In the genomic region with DNA sequence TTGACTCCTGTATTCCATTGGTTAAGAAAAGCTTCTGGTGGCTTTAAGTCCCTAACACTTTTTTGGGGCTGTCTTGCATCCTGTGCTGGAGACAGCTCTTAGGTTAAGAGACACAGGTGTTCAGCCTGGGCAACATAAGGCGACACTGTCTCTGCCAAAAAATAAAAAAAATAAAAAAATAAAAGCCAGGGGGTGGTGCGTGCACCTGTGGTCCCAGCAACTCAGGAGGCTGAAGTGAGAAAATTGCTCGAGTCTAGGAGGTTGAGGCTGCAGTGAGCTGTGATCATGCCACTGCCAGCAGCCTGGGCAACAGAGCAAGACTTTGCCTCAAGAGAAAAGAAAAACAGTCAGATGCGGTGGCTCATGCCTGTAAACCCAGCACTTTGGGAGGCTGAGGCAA, we compare ENCODE assay signal across 13 cellular contexts. TPM values are rescaled to one million over a fixed set of nuclear protein-coding genes. Genes with fewer than 3 reads are reported as not detected.
DNase-seq lines count a peak whose midpoint lies in the region; ATAC-seq and TF ChIP-seq lines count a peak whose summit lies in the region.
"Had no signal": no experiment of that assay in that cellular context is flagged by ENCODE, and none has a peak within 500 bp of the region (broad histone marks: within the 10 kb centered on the region; RNA-seq: fewer than 3 reads in every experiment).

No MANE protein-coding gene starts in this region.

- no peak for DNase-seq in stimulated activated naive CD8-positive, alpha-beta T cell treated with anti-CD3 and anti-CD28 coated beads, Interleukin-15, amount 100 ng/mL, for 72 hours
- peak; percentile 88 for DNase-seq in RPMI8226
- peak; percentile 78 for DNase-seq in naive B cell
- no peak for DNase-seq in naive thymus-derived CD8-positive, alpha-beta T cell
- no peak for DNase-seq in NCI-H1694 (lab: John Stamatoyannopoulos, UW)
- DNase-seq in HFFc6: no peak
- DNase-seq: DMS 273 treated with DMSO at 0.1 percent for 48 hours; NCI-H1417 treated with DMSO at 0.1 percent for 48 hours; NCI-H345; stimulated activated naive CD4-positive, alpha-beta T cell treated with Interleukin-2 at 50 U/mL for 16 hours; T1000 had no signal

- POLR2A ChIA-PET in naive thymus-derived CD8-positive, alpha-beta T cell (lab: Charles Lee): no interaction called here

- TF ChIP-seq CTCF in HFFc6 (IDR thresholded peaks at IDR 0.05): no peak

- peaks cover 41% of the 10 kb centered on the region for H3K4me1 Mint-ChIP-seq in stimulated activated naive CD8-positive, alpha-beta T cell treated with anti-CD3 and anti-CD28 coated beads, Interleukin-15, Interleukin-2, amounts not matched to agents 100 ng/mL and 50 ng/mL, for 24 hours (ENCODE audit: low read depth)
- H3K4me1 Mint-ChIP-seq in stimulated activated naive CD8-positive, alpha-beta T cell treated with anti-CD3 and anti-CD28 coated beads, Interleukin-15, amount 100 ng/mL, for 72 hours: peaks cover 49% of the 10 kb centered on the region
- H3K4me1 Mint-ChIP-seq in naive B cell (peaks cover 57 to 95% (median 63%) of the 10 kb centered on the region in 3 donors), HFFc6 (ENCODE audit: low read depth) (peaks cover 13% of the 10 kb centered on the region)
- peaks cover 11 to 53% (median 30%) of the 10 kb centered on the region in 4 donors for H3K4me1 Mint-ChIP-seq in naive thymus-derived CD8-positive, alpha-beta T cell

- H3K27ac Mint-ChIP-seq in stimulated activated naive CD8-positive, alpha-beta T cell treated with anti-CD3 and anti-CD28 coated beads, Interleukin-15, Interleukin-2, amounts not matched to agents 100 ng/mL and 50 ng/mL, for 24 hours: peak overlapping the region; percentile 81
- no peak overlapping the region for H3K27ac Mint-ChIP-seq in stimulated activated naive CD8-positive, alpha-beta T cell treated with anti-CD3 and anti-CD28 coated beads, Interleukin-15, amount 100 ng/mL, for 72 hours
- H3K27ac Mint-ChIP-seq in naive B cell (peak overlapping the region; percentile 97 to 100 (median 99)), HFFc6 (no peak overlapping the region)
- peak overlapping the region in 3 of 10 donors; percentile 68 to 77 (median 76) for H3K27ac Mint-ChIP-seq in naive thymus-derived CD8-positive, alpha-beta T cell

- H3K36me3 Mint-ChIP-seq in stimulated activated naive CD8-positive, alpha-beta T cell treated with anti-CD3 and anti-CD28 coated beads, Interleukin-15, Interleukin-2, amounts not matched to agents 100 ng/mL and 50 ng/mL, for 24 hours (ENCODE audit: low read depth): peaks cover 5% of the 10 kb centered on the region
- peaks cover 0 to 3% of the 10 kb centered on the region in 2 donors for H3K36me3 Mint-ChIP-seq in naive B cell
- H3K36me3 Mint-ChIP-seq in naive thymus-derived CD8-positive, alpha-beta T cell: no peaks in the 10 kb centered on the region
- no peaks in the 10 kb centered on the region for H3K36me3 Mint-ChIP-seq in HFFc6 (ENCODE audit: low read depth)

- no peak overlapping the region for H3K4me3 Mint-ChIP-seq in stimulated activated naive CD8-positive, alpha-beta T cell treated with anti-CD3 and anti-CD28 coated beads, Interleukin-15, Interleukin-2, amounts not matched to agents 100 ng/mL and 50 ng/mL, for 24 hours
- no peak overlapping the region for H3K4me3 Mint-ChIP-seq in stimulated activated naive CD8-positive, alpha-beta T cell treated with anti-CD3 and anti-CD28 coated beads, Interleukin-15, amount 100 ng/mL, for 72 hours
- H3K4me3 Mint-ChIP-seq in naive B cell: peak overlapping the region; percentile 32 to 90 (median 77)
- H3K4me3 Mint-ChIP-seq in naive thymus-derived CD8-positive, alpha-beta T cell: no peak overlapping the region
- H3K4me3 Mint-ChIP-seq in HFFc6: no peak overlapping the region

- H3K27me3 Mint-ChIP-seq in stimulated activated naive CD8-positive, alpha-beta T cell treated with anti-CD3 and anti-CD28 coated beads, Interleukin-15, Interleukin-2, amounts not matched to agents 100 ng/mL and 50 ng/mL, for 24 hours: no peaks in the 10 kb centered on the region
- no peaks in the 10 kb centered on the region for H3K27me3 Mint-ChIP-seq in stimulated activated naive CD8-positive, alpha-beta T cell treated with anti-CD3 and anti-CD28 coated beads, Interleukin-15, amount 100 ng/mL, for 72 hours
- no peaks in the 10 kb centered on the region for H3K27me3 Mint-ChIP-seq in naive B cell
- H3K27me3 Mint-ChIP-seq in naive thymus-derived CD8-positive, alpha-beta T cell: no peaks in the 10 kb centered on the region
- peaks cover 1% of the 10 kb centered on the region; the same call in 1 of the 2 replicates for H3K27me3 Mint-ChIP-seq in HFFc6 (ENCODE audit: insufficient read depth)

- ATAC-seq in stimulated activated naive CD8-positive, alpha-beta T cell treated with anti-CD3 and anti-CD28 coated beads, Interleukin-15, amount 100 ng/mL, for 72 hours: no peak
- peak; percentile 21 to 33 for ATAC-seq in naive B cell (ENCODE audit: low read depth in 2 of 2)
- no peak for ATAC-seq in GM21786 (IDR thresholded peaks at IDR 0.05; ENCODE audit: unreplicated experiment)
- ATAC-seq in naive thymus-derived CD8-positive, alpha-beta T cell: no peak

- H3K9me3 Mint-ChIP-seq in stimulated activated naive CD8-positive, alpha-beta T cell treated with anti-CD3 and anti-CD28 coated beads, Interleukin-15, Interleukin-2, amounts not matched to agents 100 ng/mL and 50 ng/mL, for 24 hours: no peaks in the 10 kb centered on the region
- no peaks in the 10 kb centered on the region for H3K9me3 Mint-ChIP-seq in stimulated activated naive CD8-positive, alpha-beta T cell treated with anti-CD3 and anti-CD28 coated beads, Interleukin-15, amount 100 ng/mL, for 72 hours
- H3K9me3 Mint-ChIP-seq in naive B cell (peaks cover 0 to 6% (median 0%) of the 10 kb centered on the region in 7 donors), HFFc6 (no peaks in the 10 kb centered on the region)
- no peaks in the 10 kb centered on the region for H3K9me3 Mint-ChIP-seq in naive thymus-derived CD8-positive, alpha-beta T cell

RNA-seq across cellular contexts. Expression of gene ZMYND8, which starts 55.6 kb away (rescaled TPM):
- polyA plus RNA-seq in naive B cell (ENCODE audit: low read depth in 6 of 6): 10 to 100 TPM in 4 of 6 donors, 1 to 10 TPM in 2; 2.7 to 22.7 (median 12.1) TPM
- total RNA-seq in naive thymus-derived CD8-positive, alpha-beta T cell: 10 to 100 TPM; 61.8 to 67.8 TPM
- polyA plus RNA-seq in naive thymus-derived CD8-positive, alpha-beta T cell: 10 to 100 TPM in 2 of 3 donors, 1 to 10 TPM in 1; 8.9 to 20.4 (median 13.5) TPM
- 10 to 100 TPM; 27.8 to 38.3 (median 34.8) TPM for total RNA-seq in HFFc6 (2021; fragmentation: NEBNext Ultra II Directional; extraction: Animal tissue kit (Norgen Biotek cat#: 25700))

Comparison
In these comparisons a context has a peak if more than half of its experiments do, and no peak if none do; other contexts are left out.
1. H3K27ac Mint-ChIP-seq: peak in stimulated activated naive CD8-positive, alpha-beta T cell treated with anti-CD3 and anti-CD28 coated beads, Interleukin-15, Interleukin-2, amounts not matched to agents 100 ng/mL and 50 ng/mL, for 24 hours (single experiment) and naive B cell (6 of 6); none in stimulated activated naive CD8-positive, alpha-beta T cell treated with anti-CD3 and anti-CD28 coated beads, Interleukin-15, amount 100 ng/mL, for 72 hours (0 of 2) and HFFc6 (single experiment).
2. H3K4me3 Mint-ChIP-seq: peak in naive B cell (8 of 8); none in stimulated activated naive CD8-positive, alpha-beta T cell treated with anti-CD3 and anti-CD28 coated beads, Interleukin-15, Interleukin-2, amounts not matched to agents 100 ng/mL and 50 ng/mL, for 24 hours (single experiment), stimulated activated naive CD8-positive, alpha-beta T cell treated with anti-CD3 and anti-CD28 coated beads, Interleukin-15, amount 100 ng/mL, for 72 hours (0 of 2), naive thymus-derived CD8-positive, alpha-beta T cell (0 of 10) and HFFc6 (single experiment).
3. ATAC-seq: peak in naive B cell (2 of 2); none in stimulated activated naive CD8-positive, alpha-beta T cell treated with anti-CD3 and anti-CD28 coated beads, Interleukin-15, amount 100 ng/mL, for 72 hours (single experiment), GM21786 (single experiment) and naive thymus-derived CD8-positive, alpha-beta T cell (0 of 2).
4. DNase-seq: peak in RPMI8226 (single experiment) and naive B cell (single experiment); none in stimulated activated naive CD8-positive, alpha-beta T cell treated with anti-CD3 and anti-CD28 coated beads, Interleukin-15, amount 100 ng/mL, for 72 hours (0 of 2), naive thymus-derived CD8-positive, alpha-beta T cell (0 of 10), NCI-H1694 (single experiment) and HFFc6 (single experiment).